Comparison of ENCODE assay signal across 26 cellular contexts in genomic region chr22:23011105-23011674, GRCh38.
"Had no signal": no experiment of that assay in that cellular context is flagged by ENCODE, and none has a peak within 500 bp of the region (broad histone marks: within the 10 kb centered on the region; RNA-seq: fewer than 3 reads in every experiment).

No MANE protein-coding gene starts in this region.

- H3K4me1 Mint-ChIP-seq: central memory CD8-positive, alpha-beta T cell; WTC11 had no signal

- H3K4me1 ChIP-seq: foreskin keratinocyte, gastrocnemius medialis, heart left ventricle had no signal

- H3K36me3 Mint-ChIP-seq: WTC11 had no signal

- H3K27ac Mint-ChIP-seq: activated CD4-positive, alpha-beta T cell treated with anti-CD3 and anti-CD28 coated beads, Interleukin-2, amount 10 ng/mL, durations not matched to agents 7 days and 5 days; activated naive CD4-positive, alpha-beta T cell treated with anti-CD3 and anti-CD28 coated beads for 36 hours; activated naive CD4-positive, alpha-beta T cell treated with anti-CD3 and anti-CD28 coated beads, Interleukin-2, amount 50 U/mL, for 24 hours; dendritic cell treated with granulocyte-macrophage colony-stimulating factor and Interleukin-4, amounts not matched to agents 40 ng/mL and 50 ng/mL, for 4 days; endodermal cell; WTC11 had no signal

- H3K4me3 ChIP-seq: coronary artery, dorsolateral prefrontal cortex, gastrocnemius medialis, heart left ventricle had no signal

- H3K4me3 Mint-ChIP-seq: activated CD4-positive, alpha-beta memory T cell treated with anti-CD3 and anti-CD28 coated beads, Interleukin-2, amount 10 ng/mL, durations not matched to agents 7 days and 5 days; activated CD4-positive, alpha-beta T cell treated with anti-CD3 and anti-CD28 coated beads, Interleukin-2, amount 10 ng/mL, durations not matched to agents 7 days and 5 days; activated naive CD4-positive, alpha-beta T cell treated with anti-CD3 and anti-CD28 coated beads for 36 hours; activated naive CD4-positive, alpha-beta T cell treated with anti-CD3 and anti-CD28 coated beads, Interleukin-2, amount 50 U/mL, for 24 hours; activated T-helper 1 cell treated with anti-CD3 and anti-CD28 coated beads, Interleukin-12 subunit alpha, Interleukin-12 subunit beta, Interleukin-2, Interleukin-4 antibody, amounts not matched to agents 30 ng/mL and 10 ng/mL and 1 ng/mL, durations not matched to agents 14 hours and 24 hours and 36 hours; central memory CD8-positive, alpha-beta T cell; dendritic cell treated with granulocyte-macrophage colony-stimulating factor and Interleukin-4, amounts not matched to agents 40 ng/mL and 50 ng/mL, for 4 days; endodermal cell; WTC11 had no signal

- H3K27me3 ChIP-seq: dorsolateral prefrontal cortex had no signal

- H3K27ac ChIP-seq: brain microvascular endothelial cell, coronary artery, dorsolateral prefrontal cortex, foreskin keratinocyte, gastrocnemius medialis, heart left ventricle, VCaP had no signal

- H3K9me3 Mint-ChIP-seq: activated CD4-positive, alpha-beta memory T cell treated with anti-CD3 and anti-CD28 coated beads, Interleukin-2, amount 10 ng/mL, durations not matched to agents 7 days and 5 days; activated CD4-positive, alpha-beta T cell treated with anti-CD3 and anti-CD28 coated beads, Interleukin-2, amount 10 ng/mL, durations not matched to agents 7 days and 5 days; activated naive CD4-positive, alpha-beta T cell treated with anti-CD3 and anti-CD28 coated beads for 36 hours; activated naive CD4-positive, alpha-beta T cell treated with anti-CD3 and anti-CD28 coated beads, Interleukin-2, amount 50 U/mL, for 24 hours; activated T-helper 1 cell treated with anti-CD3 and anti-CD28 coated beads, Interleukin-12 subunit alpha, Interleukin-12 subunit beta, Interleukin-2, Interleukin-4 antibody, amounts not matched to agents 30 ng/mL and 10 ng/mL and 1 ng/mL, durations not matched to agents 14 hours and 24 hours and 36 hours; activated T-helper 2 cell treated with anti-CD3 and anti-CD28 coated beads, Interferon-gamma antibody, Interleukin-2, Interleukin-4, amounts not matched to agents 10 μg/mL and 5 μg/mL and 100 μg/mL, durations not matched to agents 14 hours and 24 hours and 36 hours; central memory CD8-positive, alpha-beta T cell; dendritic cell treated with granulocyte-macrophage colony-stimulating factor and Interleukin-4, amounts not matched to agents 40 ng/mL and 50 ng/mL, for 4 days; WTC11 had no signal

- ATAC-seq: esophagus mucosa, foreskin keratinocyte, gastrocnemius medialis, heart left ventricle, WTC11 had no signal

- H3K36me3 ChIP-seq: brain microvascular endothelial cell, gastrocnemius medialis, heart left ventricle had no signal

- H3K9me3 ChIP-seq: gastrocnemius medialis, heart left ventricle had no signal

- DNase-seq: activated CD4-positive, alpha-beta T cell treated with anti-CD3 and anti-CD28 coated beads for 1 hour; activated CD4-positive, alpha-beta T cell treated with anti-CD3 and anti-CD28 coated beads for 4 hours; activated CD8-positive, alpha-beta memory T cell treated with anti-CD3 and anti-CD28 coated beads, Interleukin-2, amount 50 U/mL, for 48 hours; activated effector memory CD4-positive, alpha-beta T cell treated with anti-CD3 and anti-CD28 coated beads, Interleukin-2, amount 50 U/mL, for 16 hours; amniotic stem cell; anterior cingulate cortex; brain microvascular endothelial cell; dorsolateral prefrontal cortex; effector memory CD4-positive, alpha-beta T cell; endodermal cell; foreskin keratinocyte; gastrocnemius medialis; glutamatergic neuron; heart left ventricle had no signal
